ENCODE assay signal across 1 cellular context in genomic region chr11:443542-444199, GRCh38.
TF ChIP-seq lines count a peak whose summit lies in the region.

No MANE protein-coding gene starts in this region.

TF ChIP-seq in GM23338, 12 proteins besides CTCF, POLR2A, EP300 and RAD21:
- TF ChIP-seq REST (IDR thresholded peaks at IDR 0.05; ENCODE audit: unreplicated experiment) (no peak), EZH2phosphoT487 (IDR thresholded peaks at IDR 0.05; ENCODE audit: unreplicated experiment) (no peak), NANOG (IDR thresholded peaks at IDR 0.05; ENCODE audit: borderline replicate concordance) (no peak), ZNF114 (CRISPR knock-in tag; IDR thresholded peaks at IDR 0.05) (no peak), STAT1 (IDR thresholded peaks at IDR 0.05; ENCODE audit: unreplicated experiment) (no peak), JUNB (IDR thresholded peaks at IDR 0.05; ENCODE audit: unreplicated experiment) (no peak), EZH2 (IDR thresholded peaks at IDR 0.05; ENCODE audit: low read depth, unreplicated experiment) (no peak), ZNF462 (CRISPR knock-in tag; IDR thresholded peaks at IDR 0.05) (no peak), ETS1 (IDR thresholded peaks at IDR 0.05) (no peak), CREB1 (CRISPR knock-in tag; IDR thresholded peaks at IDR 0.05; ENCODE audit: low read depth) (no peak), POLR2AphosphoS5 (IDR thresholded peaks at IDR 0.05; ENCODE audit: low read depth) (no peak), ZNF331 (CRISPR knock-in tag; IDR thresholded peaks at IDR 0.05; ENCODE audit: low read depth) (no peak)
